Comparison of ENCODE assay signal across 18 cellular contexts in the genomic region with DNA sequence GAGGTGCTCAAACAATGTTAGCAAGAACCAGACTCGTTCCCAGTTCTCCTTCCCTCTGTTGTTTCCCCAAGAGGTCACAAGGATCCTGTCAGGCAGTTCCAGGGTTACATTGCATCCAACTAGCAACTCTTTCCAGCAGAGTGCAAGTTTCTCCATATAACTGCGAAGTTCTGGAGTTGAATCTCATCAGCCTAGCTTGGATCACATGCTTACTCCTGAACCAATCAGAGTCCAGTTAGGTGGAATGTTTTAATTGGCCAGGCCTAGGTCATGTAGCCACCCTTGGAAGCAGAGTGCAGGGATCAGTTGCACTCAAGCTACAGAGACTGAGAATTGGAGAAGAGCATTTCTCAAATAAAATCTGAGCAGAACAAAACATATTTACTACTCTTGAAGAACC. TPM values are rescaled to one million over a fixed set of nuclear protein-coding genes. Genes with fewer than 3 reads are reported as not detected.
DNase-seq lines count a peak whose midpoint lies in the region; ATAC-seq, FAIRE-seq and TF ChIP-seq lines count a peak whose summit lies in the region.
"Had no signal": no experiment of that assay in that cellular context is flagged by ENCODE, and none has a peak within 500 bp of the region (broad histone marks: within the 10 kb centered on the region; RNA-seq: fewer than 3 reads in every experiment).

No MANE protein-coding gene starts in this region.

- POLR2A ChIA-PET in HepG2 (lab: Yijun Ruan, JAX), result no interaction called here

- no peaks in the 10 kb centered on the region for H4K20me1 ChIP-seq in HepG2 (ENCODE audit: insufficient read depth, low read length)
- H4K20me1 ChIP-seq: BLaER1 had no signal

- CTCF ChIA-PET in HepG2 (lab: Yijun Ruan, JAX; ENCODE audit: low intra/inter-chr PET ratio, low total read pairs), result no interaction called here

- H3K9me3 ChIP-seq in HepG2 (ENCODE audit: low read length) (no peaks in the 10 kb centered on the region), right lobe of liver (no peaks in the 10 kb centered on the region), parathyroid adenoma (ENCODE audit: control insufficient read depth, low read length) (no peaks in the 10 kb centered on the region)
- H3K9me3 ChIP-seq: BLaER1 had no signal

- TF ChIP-seq POLR2A in HepG2 (IDR thresholded peaks at IDR 0.05; ENCODE audit: insufficient read depth in 1 of 2, low read depth in 2 of 2, low read length in 2 of 2) (no peak), right lobe of liver (IDR thresholded peaks at IDR 0.05) (no peak)

- no peak for TF ChIP-seq RAD21 in HepG2 (CRISPR knock-in tag; IDR thresholded peaks at IDR 0.05)

- TF ChIP-seq CTCF in HepG2 (CRISPR knock-in tag; IDR thresholded peaks at IDR 0.05) (no peak), right lobe of liver (IDR thresholded peaks at IDR 0.05) (no peak), parathyroid adenoma (IDR thresholded peaks at IDR 0.05) (no peak)

- no peak overlapping the region for H3K27ac ChIP-seq in HepG2 (ENCODE audit: extremely low read length, insufficient read depth, low read length)
- no peak overlapping the region for H3K27ac ChIP-seq in right lobe of liver
- no peak overlapping the region for H3K27ac ChIP-seq in parathyroid adenoma
- H3K27ac ChIP-seq: BLaER1 had no signal

- H2AFZ ChIP-seq in HepG2 (ENCODE audit: low read length) (peak overlapping the region; percentile 13), parathyroid adenoma (peak overlapping the region; percentile 22)

- intact Hi-C loops in HepG2 (cut with micrococcal nuclease; ENCODE audit: unreplicated experiment), result no loop called here
- intact Hi-C loops in right lobe of liver (cut with DNase I), result no loop called here

- H3K9ac ChIP-seq in HepG2 (ENCODE audit: insufficient read depth, low read depth, low read length), result no peak overlapping the region
- H3K9ac ChIP-seq in parathyroid adenoma, result no peak overlapping the region
- H3K9ac ChIP-seq: BLaER1 had no signal

- H3K4me1 ChIP-seq in HepG2 (ENCODE audit: insufficient read depth, low read length) (peaks cover 11% of the 10 kb centered on the region; the same call in 1 of the 2 replicates), right lobe of liver (no peaks in the 10 kb centered on the region), parathyroid adenoma (no peaks in the 10 kb centered on the region)
- H3K4me1 ChIP-seq: BLaER1 had no signal

- no peaks in the 10 kb centered on the region for H3K79me2 ChIP-seq in HepG2 (ENCODE audit: insufficient read depth, low read length)
- no peaks in the 10 kb centered on the region for H3K79me2 ChIP-seq in parathyroid adenoma

- DNase-seq in HepG2 (ENCODE audit: low spot score) (no peak), right lobe of liver (no peak), SK-N-DZ (ENCODE audit: low spot score) (peak; percentile 48), GOT3 (lab: John Stamatoyannopoulos, UW) (no peak), Ammon's horn (ENCODE audit: low spot score) (no peak)
- DNase-seq: 8988T; CD8-positive, alpha-beta memory T cell; GF-D8; NCI-H1417; NCI-H187 treated with DMSO at 0.1 percent for 48 hours; NCI-H526 treated with DMSO at 0.1 percent for 48 hours; RPMI8226; SIG-M5 had no signal

- TF ChIP-seq EP300 in HepG2 (IDR thresholded peaks at IDR 0.05; ENCODE audit: low read depth in 2 of 2, low read length in 2 of 2) (no peak), HepG2 (CRISPR knock-in tag; IDR thresholded peaks at IDR 0.05; ENCODE audit: borderline replicate concordance) (no peak)

- H3K27me3 ChIP-seq in HepG2 (ENCODE audit: control insufficient read depth in 1 of 2, insufficient read depth in 2 of 2, low read length in 2 of 2) (no peaks in the 10 kb centered on the region), right lobe of liver (no peaks in the 10 kb centered on the region), parathyroid adenoma (ENCODE audit: control insufficient read depth, insufficient read depth, low read length) (no peaks in the 10 kb centered on the region)
- H3K27me3 ChIP-seq: BLaER1 had no signal

- WGBS in HepG2 (ENCODE audit: low lambda C conversion rate), result 0% methylated on average over 2 of the region's 2 CpGs
- 25% methylated on average over 1 of the region's 2 CpGs for WGBS in right lobe of liver (ENCODE audit: insufficient coverage, low coverage, low lambda C conversion rate, missing lambda C conversion rate)

- no peak for FAIRE-seq in HepG2 (lab: Jason Lieb, UNC)
- FAIRE-seq: D721Med, GM12891 had no signal

- ATAC-seq in HepG2, result peak; percentile 90
- no peak for ATAC-seq in right lobe of liver

- no TSS peak for BruUV-seq in HepG2 (replicated peaks; lab: Mats Ljungman, UMichigan)

- H3K4me3 ChIP-seq in HepG2 (replicated peaks in 1 of 3; ENCODE audit: insufficient read depth in 1 of 3, low read depth in 2 of 3, low read length in 3 of 3) (peak overlapping the region in 1 of 3 experiments; percentile 7; a peak in 1 of 6 replicates), right lobe of liver (no peak overlapping the region), parathyroid adenoma (ENCODE audit: low read depth, low read length) (no peak overlapping the region)
- H3K4me3 ChIP-seq: BLaER1 had no signal

- in situ Hi-C loops in HepG2 (cut with HindIII; ENCODE audit: extremely low pct_ligation_motif_present, low pct_unique_long_range_greater_than_20kb), result no loop called here

- H3K4me2 ChIP-seq in HepG2 (ENCODE audit: low read depth, low read length), result peak overlapping the region; percentile 52
- no peak overlapping the region for H3K4me2 ChIP-seq in parathyroid adenoma (ENCODE audit: low read length)
- H3K4me2 ChIP-seq: BLaER1 had no signal

- H3K36me3 ChIP-seq in HepG2 (replicated peaks in 1 of 2; ENCODE audit: control insufficient read depth in 1 of 2, insufficient read depth in 2 of 2, low read length in 2 of 2) (no peaks in the 10 kb centered on the region; a peak in 1 of 5 replicates), right lobe of liver (no peaks in the 10 kb centered on the region), parathyroid adenoma (ENCODE audit: control insufficient read depth, insufficient read depth, low read length) (no peaks in the 10 kb centered on the region)
- H3K36me3 ChIP-seq: BLaER1 had no signal

RNA-seq across cellular contexts. Expression of a gene that starts 15.9 kb away (rescaled TPM):
- total RNA-seq in HepG2 (2016; rRNA removed; fragmentation: Illumina TruSeq; extraction: Trizol), result 6.9 and 9.7 TPM in 2 replicates
- 7.4 and 9.6 TPM in 2 replicates for total RNA-seq in HepG2 (2016; cell fraction: cytosol; rRNA removed; fragmentation: Illumina TruSeq; extraction: Trizol; ENCODE audit: low read depth)
- total RNA-seq in HepG2 (2016; cell fraction: insoluble cytoplasmic fraction; rRNA removed; fragmentation: Illumina TruSeq; extraction: Trizol), result 6.5 and 9.3 TPM in 2 replicates
- total RNA-seq in HepG2 (2016; cell fraction: membrane; rRNA removed; fragmentation: Illumina TruSeq; extraction: Trizol), result 6.5 and 6.9 TPM in 2 replicates
- 7.1 and 7.2 TPM in 2 replicates for total RNA-seq in HepG2 (2016; cell fraction: nucleus; rRNA removed; fragmentation: Illumina TruSeq; extraction: Trizol)
- 0.31 and 0.37 TPM in 2 replicates for polyA plus RNA-seq in HepG2 (2011; rRNA removed)
- polyA plus RNA-seq in HepG2 (2011; cell fraction: cytosol; rRNA removed), result 0.13 and 0.38 TPM in 2 replicates
- polyA plus RNA-seq in HepG2 (2011; cell fraction: nucleus; rRNA removed), result 0.28 and 0.32 TPM in 2 replicates
- 0.48 and 0.75 TPM in 2 replicates for polyA plus RNA-seq in HepG2 (2012)
- polyA plus RNA-seq in HepG2 (2016; cell fraction: cytosol; fragmentation: Illumina TruSeq; extraction: Trizol; ENCODE audit: low read depth), result 0.50 and 0.64 TPM in 2 replicates
- polyA plus RNA-seq in HepG2 (2016; cell fraction: insoluble cytoplasmic fraction; fragmentation: Illumina TruSeq; extraction: Trizol; ENCODE audit: low read depth), result 7.1 and 8.3 TPM in 2 replicates
- 1.2 and 1.7 TPM in 2 replicates for polyA plus RNA-seq in HepG2 (2016; cell fraction: membrane; fragmentation: Illumina TruSeq; extraction: Trizol; ENCODE audit: low read depth)
- 4.5 and 5.8 TPM in 2 replicates for polyA plus RNA-seq in HepG2 (2016; cell fraction: nucleus; fragmentation: Illumina TruSeq; extraction: Trizol; ENCODE audit: insufficient read depth, low read depth)
- 0.66 and 31.7 TPM in 2 replicates for polyA minus RNA-seq in HepG2 (2011; rRNA and poly(A)+ RNA removed; ENCODE audit: low replicate concordance)
- polyA minus RNA-seq in HepG2 (2011; cell fraction: cytosol; rRNA and poly(A)+ RNA removed), result 0.26 and 1.1 TPM in 2 replicates
- polyA minus RNA-seq in HepG2 (2011; cell fraction: nucleus; rRNA and poly(A)+ RNA removed), result 0.52 and 0.87 TPM in 2 replicates
- 1 to 10 TPM; 2.0 to 4.3 (median 2.8) TPM for total RNA-seq in right lobe of liver
- polyA plus RNA-seq in SK-N-DZ (2014; cell fraction: cytosol; rRNA removed), result 21.2 and 24.3 TPM in 2 replicates
- 11.0 and 14.0 TPM in 2 replicates for polyA plus RNA-seq in SK-N-DZ (2014; cell fraction: nucleus; rRNA removed)

RNA-seq across cellular contexts. Expression of a gene that starts 26.6 kb away (rescaled TPM):
- total RNA-seq in HepG2 (2016; rRNA removed; fragmentation: Illumina TruSeq; extraction: Trizol) (1.2 and 1.7 TPM in 2 replicates), right lobe of liver (1 to 10 TPM; 2.6 to 6.3 (median 3.6) TPM)
- 1.0 and 1.2 TPM in 2 replicates for total RNA-seq in HepG2 (2016; cell fraction: cytosol; rRNA removed; fragmentation: Illumina TruSeq; extraction: Trizol; ENCODE audit: low read depth)
- 1.00 and 2.0 TPM in 2 replicates for total RNA-seq in HepG2 (2016; cell fraction: insoluble cytoplasmic fraction; rRNA removed; fragmentation: Illumina TruSeq; extraction: Trizol)
- total RNA-seq in HepG2 (2016; cell fraction: membrane; rRNA removed; fragmentation: Illumina TruSeq; extraction: Trizol), result 0.87 and 1.8 TPM in 2 replicates
- total RNA-seq in HepG2 (2016; cell fraction: nucleus; rRNA removed; fragmentation: Illumina TruSeq; extraction: Trizol), result 1.2 and 2.3 TPM in 2 replicates
- polyA plus RNA-seq in HepG2 (2011; rRNA removed), result 2.9 and 4.5 TPM in 2 replicates
- polyA plus RNA-seq in HepG2 (2011; cell fraction: cytosol; rRNA removed), result 4.0 and 5.3 TPM in 2 replicates
- 4.9 and 5.5 TPM in 2 replicates for polyA plus RNA-seq in HepG2 (2011; cell fraction: nucleus; rRNA removed)
- polyA plus RNA-seq in HepG2 (2012), result 1.6 and 2.4 TPM in 2 replicates
- 0.80 and 1.7 TPM in 2 replicates for polyA plus RNA-seq in HepG2 (2016; cell fraction: cytosol; fragmentation: Illumina TruSeq; extraction: Trizol; ENCODE audit: low read depth)
- 1.6 and 2.5 TPM in 2 replicates for polyA plus RNA-seq in HepG2 (2016; cell fraction: insoluble cytoplasmic fraction; fragmentation: Illumina TruSeq; extraction: Trizol; ENCODE audit: low read depth)
- 0.85 and 1.3 TPM in 2 replicates for polyA plus RNA-seq in HepG2 (2016; cell fraction: membrane; fragmentation: Illumina TruSeq; extraction: Trizol; ENCODE audit: low read depth)
- 5.9 and 6.2 TPM in 2 replicates for polyA plus RNA-seq in HepG2 (2016; cell fraction: nucleus; fragmentation: Illumina TruSeq; extraction: Trizol; ENCODE audit: insufficient read depth, low read depth)
- polyA minus RNA-seq in HepG2 (2011; rRNA and poly(A)+ RNA removed; ENCODE audit: low replicate concordance), result 8.7 and 82.7 TPM in 2 replicates
- polyA minus RNA-seq in HepG2 (2011; cell fraction: cytosol; rRNA and poly(A)+ RNA removed), result 2.0 and 2.4 TPM in 2 replicates
- polyA minus RNA-seq in HepG2 (2011; cell fraction: nucleus; rRNA and poly(A)+ RNA removed), result 3.3 and 4.5 TPM in 2 replicates
- 0.21 TPM in 1 of 2 replicates, not detected in the other for polyA plus RNA-seq in SK-N-DZ (2014; cell fraction: cytosol; rRNA removed)
- not detected in 2 replicates for polyA plus RNA-seq in SK-N-DZ (2014; cell fraction: nucleus; rRNA removed)
- total RNA-seq: CD8-positive, alpha-beta memory T cell had no signal
- polyA plus RNA-seq: CD8-positive, alpha-beta memory T cell had no signal

RNA-seq across cellular contexts. Expression of a gene that starts 28.0 kb away (rescaled TPM):
- total RNA-seq in HepG2 (2016; rRNA removed; fragmentation: Illumina TruSeq; extraction: Trizol) (not detected in 2 replicates), right lobe of liver (not detected)
- total RNA-seq in HepG2 (2016; cell fraction: cytosol; rRNA removed; fragmentation: Illumina TruSeq; extraction: Trizol; ENCODE audit: low read depth), result not detected in 2 replicates
- total RNA-seq in HepG2 (2016; cell fraction: insoluble cytoplasmic fraction; rRNA removed; fragmentation: Illumina TruSeq; extraction: Trizol), result not detected in 2 replicates
- not detected in 2 replicates for total RNA-seq in HepG2 (2016; cell fraction: membrane; rRNA removed; fragmentation: Illumina TruSeq; extraction: Trizol)
- not detected in 2 replicates for total RNA-seq in HepG2 (2016; cell fraction: nucleus; rRNA removed; fragmentation: Illumina TruSeq; extraction: Trizol)
- polyA plus RNA-seq in HepG2 (2011; rRNA removed), result not detected in 2 replicates
- polyA plus RNA-seq in HepG2 (2011; cell fraction: cytosol; rRNA removed), result not detected in 2 replicates
- polyA plus RNA-seq in HepG2 (2011; cell fraction: nucleus; rRNA removed), result not detected in 2 replicates
- polyA plus RNA-seq in HepG2 (2012), result not detected in 2 replicates
- polyA plus RNA-seq in HepG2 (2016; cell fraction: cytosol; fragmentation: Illumina TruSeq; extraction: Trizol; ENCODE audit: low read depth), result not detected in 2 replicates
- not detected in 2 replicates for polyA plus RNA-seq in HepG2 (2016; cell fraction: insoluble cytoplasmic fraction; fragmentation: Illumina TruSeq; extraction: Trizol; ENCODE audit: low read depth)
- polyA plus RNA-seq in HepG2 (2016; cell fraction: membrane; fragmentation: Illumina TruSeq; extraction: Trizol; ENCODE audit: low read depth), result not detected in 2 replicates
- not detected in 2 replicates for polyA plus RNA-seq in HepG2 (2016; cell fraction: nucleus; fragmentation: Illumina TruSeq; extraction: Trizol; ENCODE audit: insufficient read depth, low read depth)
- not detected in 2 replicates for polyA minus RNA-seq in HepG2 (2011; rRNA and poly(A)+ RNA removed; ENCODE audit: low replicate concordance)
- not detected in 2 replicates for polyA minus RNA-seq in HepG2 (2011; cell fraction: cytosol; rRNA and poly(A)+ RNA removed)
- not detected in 2 replicates for polyA minus RNA-seq in HepG2 (2011; cell fraction: nucleus; rRNA and poly(A)+ RNA removed)
- not detected in 2 replicates for polyA plus RNA-seq in SK-N-DZ (2014; cell fraction: cytosol; rRNA removed)
- polyA plus RNA-seq in SK-N-DZ (2014; cell fraction: nucleus; rRNA removed), result not detected in 2 replicates
- total RNA-seq: CD8-positive, alpha-beta memory T cell; H4 had no signal
- polyA plus RNA-seq: CD8-positive, alpha-beta memory T cell had no signal

RNA-seq across cellular contexts. Expression of a gene that starts 49.9 kb away (rescaled TPM):
- total RNA-seq in HepG2 (2016; rRNA removed; fragmentation: Illumina TruSeq; extraction: Trizol) (25.5 and 33.9 TPM in 2 replicates), right lobe of liver (10 to 100 TPM; 26.9 to 47.4 (median 38.8) TPM)
- 16.0 and 17.5 TPM in 2 replicates for total RNA-seq in HepG2 (2016; cell fraction: cytosol; rRNA removed; fragmentation: Illumina TruSeq; extraction: Trizol; ENCODE audit: low read depth)
- total RNA-seq in HepG2 (2016; cell fraction: insoluble cytoplasmic fraction; rRNA removed; fragmentation: Illumina TruSeq; extraction: Trizol), result 21.6 and 40.7 TPM in 2 replicates
- total RNA-seq in HepG2 (2016; cell fraction: membrane; rRNA removed; fragmentation: Illumina TruSeq; extraction: Trizol), result 39.7 and 42.0 TPM in 2 replicates
- 33.0 and 37.8 TPM in 2 replicates for total RNA-seq in HepG2 (2016; cell fraction: nucleus; rRNA removed; fragmentation: Illumina TruSeq; extraction: Trizol)
- 46.8 and 60.2 TPM in 2 replicates for polyA plus RNA-seq in HepG2 (2011; rRNA removed)
- polyA plus RNA-seq in HepG2 (2011; cell fraction: cytosol; rRNA removed), result 45.3 and 46.5 TPM in 2 replicates
- 90.5 and 95.3 TPM in 2 replicates for polyA plus RNA-seq in HepG2 (2011; cell fraction: nucleus; rRNA removed)
- 26.4 and 33.1 TPM in 2 replicates for polyA plus RNA-seq in HepG2 (2012)
- polyA plus RNA-seq in HepG2 (2016; cell fraction: cytosol; fragmentation: Illumina TruSeq; extraction: Trizol; ENCODE audit: low read depth), result 15.1 and 15.4 TPM in 2 replicates
- polyA plus RNA-seq in HepG2 (2016; cell fraction: insoluble cytoplasmic fraction; fragmentation: Illumina TruSeq; extraction: Trizol; ENCODE audit: low read depth), result 20.8 and 21.4 TPM in 2 replicates
- 32.6 and 33.3 TPM in 2 replicates for polyA plus RNA-seq in HepG2 (2016; cell fraction: membrane; fragmentation: Illumina TruSeq; extraction: Trizol; ENCODE audit: low read depth)
- 62.5 and 72.6 TPM in 2 replicates for polyA plus RNA-seq in HepG2 (2016; cell fraction: nucleus; fragmentation: Illumina TruSeq; extraction: Trizol; ENCODE audit: insufficient read depth, low read depth)
- 56.2 and 61.9 TPM in 2 replicates for polyA minus RNA-seq in HepG2 (2011; rRNA and poly(A)+ RNA removed; ENCODE audit: low replicate concordance)
- 15.2 and 19.3 TPM in 2 replicates for polyA minus RNA-seq in HepG2 (2011; cell fraction: cytosol; rRNA and poly(A)+ RNA removed)
- polyA minus RNA-seq in HepG2 (2011; cell fraction: nucleus; rRNA and poly(A)+ RNA removed), result 26.4 and 33.8 TPM in 2 replicates
- polyA plus RNA-seq in SK-N-DZ (2014; cell fraction: cytosol; rRNA removed), result 46.5 and 50.3 TPM in 2 replicates
- polyA plus RNA-seq in SK-N-DZ (2014; cell fraction: nucleus; rRNA removed), result 118 and 124 TPM in 2 replicates

RNA-seq across cellular contexts. Expression of a gene that starts 54.8 kb away (rescaled TPM):
- total RNA-seq in HepG2 (2016; rRNA removed; fragmentation: Illumina TruSeq; extraction: Trizol) (0.07 and 0.10 TPM in 2 replicates), right lobe of liver (1 to 10 TPM in 1 of 6 experiments, under 1 TPM in 5; 0.17 to 1.4 (median 0.31) TPM)
- total RNA-seq in HepG2 (2016; cell fraction: cytosol; rRNA removed; fragmentation: Illumina TruSeq; extraction: Trizol; ENCODE audit: low read depth), result 0.10 TPM in 1 of 2 replicates, not detected in the other
- 0.09 TPM in 1 of 2 replicates, not detected in the other for total RNA-seq in HepG2 (2016; cell fraction: insoluble cytoplasmic fraction; rRNA removed; fragmentation: Illumina TruSeq; extraction: Trizol)
- total RNA-seq in HepG2 (2016; cell fraction: membrane; rRNA removed; fragmentation: Illumina TruSeq; extraction: Trizol), result 0.10 and 0.19 TPM in 2 replicates
- not detected in 2 replicates for total RNA-seq in HepG2 (2016; cell fraction: nucleus; rRNA removed; fragmentation: Illumina TruSeq; extraction: Trizol)
- 0.05 and 0.09 TPM in 2 replicates for polyA plus RNA-seq in HepG2 (2011; rRNA removed)
- 0.07 TPM in 1 of 2 replicates, not detected in the other for polyA plus RNA-seq in HepG2 (2011; cell fraction: cytosol; rRNA removed)
- 0.07 TPM in 1 of 2 replicates, not detected in the other for polyA plus RNA-seq in HepG2 (2011; cell fraction: nucleus; rRNA removed)
- not detected in 2 replicates for polyA plus RNA-seq in HepG2 (2012)
- polyA plus RNA-seq in HepG2 (2016; cell fraction: cytosol; fragmentation: Illumina TruSeq; extraction: Trizol; ENCODE audit: low read depth), result 0.09 TPM in 1 of 2 replicates, not detected in the other
- polyA plus RNA-seq in HepG2 (2016; cell fraction: insoluble cytoplasmic fraction; fragmentation: Illumina TruSeq; extraction: Trizol; ENCODE audit: low read depth), result 0.32 TPM in 1 of 2 replicates, not detected in the other
- 0.09 TPM in 1 of 2 replicates, not detected in the other for polyA plus RNA-seq in HepG2 (2016; cell fraction: membrane; fragmentation: Illumina TruSeq; extraction: Trizol; ENCODE audit: low read depth)
- 0.24 TPM in 1 of 2 replicates, not detected in the other for polyA plus RNA-seq in HepG2 (2016; cell fraction: nucleus; fragmentation: Illumina TruSeq; extraction: Trizol; ENCODE audit: insufficient read depth, low read depth)
- 0.20 TPM in 1 of 2 replicates, not detected in the other for polyA minus RNA-seq in HepG2 (2011; rRNA and poly(A)+ RNA removed; ENCODE audit: low replicate concordance)
- not detected in 2 replicates for polyA minus RNA-seq in HepG2 (2011; cell fraction: cytosol; rRNA and poly(A)+ RNA removed)
- 0.26 and 0.37 TPM in 2 replicates for polyA minus RNA-seq in HepG2 (2011; cell fraction: nucleus; rRNA and poly(A)+ RNA removed)
- 0.59 and 0.99 TPM in 2 replicates for polyA plus RNA-seq in SK-N-DZ (2014; cell fraction: cytosol; rRNA removed)
- polyA plus RNA-seq in SK-N-DZ (2014; cell fraction: nucleus; rRNA removed), result 0.50 and 1.2 TPM in 2 replicates
- total RNA-seq: CD8-positive, alpha-beta memory T cell had no signal
